Comparison of ENCODE assay signal across 7 cellular contexts in the genomic region with DNA sequence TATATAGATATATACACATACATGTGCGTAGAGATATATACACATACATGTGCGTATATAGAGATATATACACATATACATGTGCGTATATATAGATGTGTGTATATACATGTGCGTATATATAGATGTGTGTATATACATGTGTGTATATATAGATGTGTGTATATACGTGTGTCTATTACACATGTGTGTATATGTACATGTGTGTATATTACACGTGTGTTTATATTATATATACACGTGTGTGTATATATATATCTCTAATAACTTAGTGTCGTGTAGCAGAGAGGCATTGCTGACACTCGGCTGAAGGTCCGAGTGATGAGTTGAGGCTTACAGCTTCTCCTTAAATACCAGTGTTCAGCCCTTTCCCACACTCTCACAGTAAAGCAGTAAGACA.
"Had no signal": no experiment of that assay in that cellular context is flagged by ENCODE, and none has a peak within 500 bp of the region (broad histone marks: within the 10 kb centered on the region; RNA-seq: fewer than 3 reads in every experiment).

No MANE protein-coding gene starts in this region.

- DNase-seq: IMR-90, KBM-7, KG1 had no signal

- H3K9ac ChIP-seq: KMS-11 had no signal

- FAIRE-seq: HTR-8/SVneo, K562 had no signal

- H3K27ac ChIP-seq: HL-60, KMS-11 had no signal

- H3K4me3 ChIP-seq: K562 had no signal

- H3K4me2 ChIP-seq: KMS-11 had no signal

- ATAC-seq: K562 had no signal
